15 cellular contexts compared by ENCODE assay signal in genomic region chr14:60651051-60651935, GRCh38. TPM values are rescaled to one million over a fixed set of nuclear protein-coding genes. Genes with fewer than 3 reads are reported as not detected.
A peak's percentile ranks its signal among the peaks of the same experiment; 100 is the strongest.
DNase-seq lines count a peak whose midpoint lies in the region; ATAC-seq and TF ChIP-seq lines count a peak whose summit lies in the region.
"Had no signal": no experiment of that assay in that cellular context is flagged by ENCODE, and none has a peak within 500 bp of the region (broad histone marks: within the 10 kb centered on the region; RNA-seq: fewer than 3 reads in every experiment).

No MANE protein-coding gene starts in this region.

- intact Hi-C loops in CD4-positive, alpha-beta memory T cell (cut with micrococcal nuclease), result no loop called here

- peaks cover 52% of the 10 kb centered on the region for H3K4me1 ChIP-seq in CD4-positive, alpha-beta memory T cell (ENCODE audit: insufficient read depth, low read length)

- peaks cover 67% of the 10 kb centered on the region for H3K27me3 ChIP-seq in CD4-positive, alpha-beta memory T cell (ENCODE audit: insufficient read depth, low read length)
- H3K27me3 ChIP-seq in WERI-Rb-1 (ENCODE audit: insufficient read depth, low read depth, severe bottlenecking), result peaks cover 21% of the 10 kb centered on the region

- POLR2A ChIA-PET in CD4-positive, alpha-beta memory T cell (lab: Charles Lee; ENCODE audit: partially characterized antibody), result no interaction called here

- CTCF ChIA-PET in CD4-positive, alpha-beta memory T cell (lab: Charles Lee; ENCODE audit: partially characterized antibody), result no interaction called here

- no peak overlapping the region for H3K27ac Mint-ChIP-seq in CD4-positive, alpha-beta memory T cell
- H3K27ac Mint-ChIP-seq in HFFc6, result no peak overlapping the region
- no peak overlapping the region for H3K27ac Mint-ChIP-seq in neural crest cell (ENCODE audit: unreplicated experiment)
- H3K27ac Mint-ChIP-seq in endothelial cell (ENCODE audit: unreplicated experiment), result no peak overlapping the region

- H3K36me3 Mint-ChIP-seq in CD4-positive, alpha-beta memory T cell, result peaks cover 1 to 9% of the 10 kb centered on the region in 2 donors
- H3K36me3 Mint-ChIP-seq in HFFc6 (ENCODE audit: low read depth), result peaks cover 4% of the 10 kb centered on the region; the same call in 1 of the 2 replicates
- H3K36me3 Mint-ChIP-seq in neural crest cell (ENCODE audit: low read depth), result no peaks in the 10 kb centered on the region
- peaks cover 12% of the 10 kb centered on the region for H3K36me3 Mint-ChIP-seq in endothelial cell (ENCODE audit: low read depth, unreplicated experiment)

- DNase-seq in CD4-positive, alpha-beta memory T cell, result no peak
- no peak for DNase-seq in HFFc6
- DNase-seq in WERI-Rb-1, result peak; percentile 33
- no peak for DNase-seq in neural crest cell (ENCODE audit: low read depth, low spot score)
- DNase-seq in amniotic stem cell (lab: John Stamatoyannopoulos, UW), result no peak
- no peak for DNase-seq in NCI-H345 (lab: John Stamatoyannopoulos, UW)
- no peak for DNase-seq in endothelial cell (ENCODE audit: low spot score)
- DNase-seq: activated CD8-positive, alpha-beta memory T cell treated with anti-CD3 and anti-CD28 coated beads, Interleukin-2, amount 50 U/mL, for 48 hours; EL; KG1; NCI-H1930; stimulated activated CD4-positive, alpha-beta T cell treated with anti-CD3 and anti-CD28 coated beads, Interleukin-2, amount 100 ng/mL, for 24 hours; uterus had no signal

- peak overlapping the region in 5 of 8 donors; percentile 15 to 83 (median 43) for H3K4me3 Mint-ChIP-seq in CD4-positive, alpha-beta memory T cell
- H3K4me3 Mint-ChIP-seq in HFFc6 (peak overlapping the region; percentile 18), neural crest cell (peak overlapping the region; percentile 6), endothelial cell (ENCODE audit: unreplicated experiment) (no peak overlapping the region)

- H3K27me3 Mint-ChIP-seq in CD4-positive, alpha-beta memory T cell, result peaks cover 67 to 73% of the 10 kb centered on the region in 2 donors
- peaks cover 22% of the 10 kb centered on the region for H3K27me3 Mint-ChIP-seq in HFFc6 (ENCODE audit: insufficient read depth)
- peaks cover 100% of the 10 kb centered on the region for H3K27me3 Mint-ChIP-seq in neural crest cell (ENCODE audit: low read depth)
- peaks cover 58% of the 10 kb centered on the region for H3K27me3 Mint-ChIP-seq in endothelial cell (ENCODE audit: unreplicated experiment)

- no peaks in the 10 kb centered on the region for H3K9me3 ChIP-seq in CD4-positive, alpha-beta memory T cell (ENCODE audit: control insufficient read depth in 1 of 2, low read length in 2 of 2)
- no peaks in the 10 kb centered on the region for H3K9me3 ChIP-seq in WERI-Rb-1 (ENCODE audit: severe bottlenecking)
- H3K9me3 ChIP-seq: uterus had no signal

- TF ChIP-seq CTCF in HFFc6 (IDR thresholded peaks at IDR 0.05) (no peak), WERI-Rb-1 (IDR thresholded peaks at IDR 0.05; ENCODE audit: low read depth, low read length) (no peak), neural crest cell (conservative IDR thresholded peaks at IDR 0.05) (no peak), endothelial cell (IDR thresholded peaks at IDR 0.05; ENCODE audit: unreplicated experiment) (no peak)

- H3K9me3 Mint-ChIP-seq in CD4-positive, alpha-beta memory T cell, result peaks cover 0 to 12% (median 0%) of the 10 kb centered on the region in 8 donors
- H3K9me3 Mint-ChIP-seq in HFFc6 (no peaks in the 10 kb centered on the region), neural crest cell (no peaks in the 10 kb centered on the region), endothelial cell (ENCODE audit: unreplicated experiment) (no peaks in the 10 kb centered on the region)

- H3K27ac ChIP-seq in CD4-positive, alpha-beta memory T cell (ENCODE audit: low read depth, low read length), result no peak overlapping the region
- H3K27ac ChIP-seq in WERI-Rb-1, result no peak overlapping the region
- H3K27ac ChIP-seq: coronary artery, uterus had no signal

- no peak overlapping the region for H3K4me3 ChIP-seq in CD4-positive, alpha-beta memory T cell (ENCODE audit: low read length in 2 of 2)
- peak overlapping the region; percentile 37 for H3K4me3 ChIP-seq in WERI-Rb-1 (ENCODE audit: low read depth, low read length)
- H3K4me3 ChIP-seq: uterus had no signal

- no peaks in the 10 kb centered on the region for H3K36me3 ChIP-seq in CD4-positive, alpha-beta memory T cell (ENCODE audit: insufficient read depth, low read length)
- no peaks in the 10 kb centered on the region for H3K36me3 ChIP-seq in WERI-Rb-1
- H3K36me3 ChIP-seq: uterus had no signal

- peaks cover 43 to 85% (median 59%) of the 10 kb centered on the region in 4 donors for H3K4me1 Mint-ChIP-seq in CD4-positive, alpha-beta memory T cell
- H3K4me1 Mint-ChIP-seq in HFFc6 (ENCODE audit: low read depth) (peaks cover 72% of the 10 kb centered on the region), neural crest cell (peaks cover 44% of the 10 kb centered on the region), endothelial cell (ENCODE audit: unreplicated experiment) (peaks cover 60% of the 10 kb centered on the region)

- no peak for ATAC-seq in GM18511 (IDR thresholded peaks at IDR 0.05; ENCODE audit: unreplicated experiment)

RNA-seq across cellular contexts. Expression of gene SIX1, which starts 2.0 kb away (rescaled TPM):
- not detected for total RNA-seq in CD4-positive, alpha-beta memory T cell
- polyA plus RNA-seq in CD4-positive, alpha-beta memory T cell, result not detected
- total RNA-seq in HFFc6 (2021; fragmentation: NEBNext Ultra II Directional; extraction: Animal tissue kit (Norgen Biotek cat#: 25700)), result 1 to 10 TPM; 5.0 to 6.0 (median 5.4) TPM
- total RNA-seq in neural crest cell (0.44 and 0.48 TPM in 2 replicates), endothelial cell (ENCODE audit: unreplicated experiment) (0.41 TPM)
